Comparison of ENCODE assay signal across 8 cellular contexts in genomic region chr5:102295534-102296228, GRCh38. TPM values are rescaled to one million over a fixed set of nuclear protein-coding genes. Genes with fewer than 3 reads are reported as not detected.
DNase-seq lines count a peak whose midpoint lies in the region; ATAC-seq and TF ChIP-seq lines count a peak whose summit lies in the region.

No MANE protein-coding gene starts in this region.

- H3K4me2 ChIP-seq in mammary epithelial cell (ENCODE audit: insufficient read depth, low read depth, low read length) = peak overlapping the region; percentile 86

- WGBS in mammary epithelial cell (ENCODE audit: low coverage, missing lambda C conversion rate) = 15% methylated on average over 24 of the region's 30 CpGs
- 3 to 7% methylated on average over 15 to 24 of the region's 30 CpGs for WGBS in mesodermal cell (ENCODE audit: insufficient coverage in 2 of 2), 2 experiments

- H3K9me3 ChIP-seq in mammary epithelial cell (replicated peaks; ENCODE audit: insufficient read depth, low read length) (no peaks in the 10 kb centered on the region), mesodermal cell (ENCODE audit: control insufficient read depth, low read length) (no peaks in the 10 kb centered on the region)

- H3K9ac ChIP-seq in mammary epithelial cell (ENCODE audit: insufficient read depth, low read length) = no peak overlapping the region

- no peaks in the 10 kb centered on the region for H3K36me3 Mint-ChIP-seq in stimulated activated naive CD8-positive, alpha-beta T cell treated with anti-CD3 and anti-CD28 coated beads, Interleukin-15, Interleukin-2, amounts not matched to agents 100 ng/mL and 50 ng/mL, for 24 hours (ENCODE audit: low read depth)
- H3K36me3 Mint-ChIP-seq in HFFc6 (ENCODE audit: low read depth) = no peaks in the 10 kb centered on the region

- TF ChIP-seq CTCF in mammary epithelial cell (conservative IDR thresholded peaks at IDR 0.05 in 1 of 2, IDR thresholded peaks at IDR 0.05 in 1 of 2; ENCODE audit: extremely low read depth in 1 of 2, insufficient read depth in 1 of 2, low read depth in 1 of 2, low read length in 2 of 2) (no peak), HFFc6 (IDR thresholded peaks at IDR 0.05) (no peak)

- no TSS peak for BruUV-seq in mammary epithelial cell (replicated peaks; lab: Mats Ljungman, UMichigan)

- H3K4me3 Mint-ChIP-seq in stimulated activated naive CD8-positive, alpha-beta T cell treated with anti-CD3 and anti-CD28 coated beads, Interleukin-15, Interleukin-2, amounts not matched to agents 100 ng/mL and 50 ng/mL, for 24 hours = peak overlapping the region; percentile 80
- no peak overlapping the region for H3K4me3 Mint-ChIP-seq in HFFc6

- intact Hi-C loops in mammary epithelial cell (cut with micrococcal nuclease) = no loop called here

- CTCF ChIA-PET in mammary epithelial cell (lab: Charles Lee; ENCODE audit: low non-redundant PET) = no interaction called here

- H3K36me3 ChIP-seq in mammary epithelial cell (ENCODE audit: insufficient read depth, low read length) = no peaks in the 10 kb centered on the region
- H3K36me3 ChIP-seq in mesodermal cell (ENCODE audit: control insufficient read depth, insufficient read depth, low read length) = no peaks in the 10 kb centered on the region

- peaks cover 11% of the 10 kb centered on the region for H3K27me3 Mint-ChIP-seq in stimulated activated naive CD8-positive, alpha-beta T cell treated with anti-CD3 and anti-CD28 coated beads, Interleukin-15, Interleukin-2, amounts not matched to agents 100 ng/mL and 50 ng/mL, for 24 hours
- H3K27me3 Mint-ChIP-seq in HFFc6 (ENCODE audit: insufficient read depth) = peaks cover 2% of the 10 kb centered on the region; the same call in 1 of the 2 replicates

- no peaks in the 10 kb centered on the region for H4K20me1 ChIP-seq in mammary epithelial cell (ENCODE audit: insufficient read depth, low read length)

- H3K4me1 ChIP-seq in mammary epithelial cell (ENCODE audit: insufficient read depth, low read length) (peaks cover 10% of the 10 kb centered on the region), mesodermal cell (ENCODE audit: control insufficient read depth, insufficient read depth, low read length, poor library complexity, severe bottlenecking) (no peaks in the 10 kb centered on the region)

- H3K4me1 Mint-ChIP-seq in stimulated activated naive CD8-positive, alpha-beta T cell treated with anti-CD3 and anti-CD28 coated beads, Interleukin-15, Interleukin-2, amounts not matched to agents 100 ng/mL and 50 ng/mL, for 24 hours (ENCODE audit: low read depth) = peaks cover 21% of the 10 kb centered on the region
- no peaks in the 10 kb centered on the region for H3K4me1 Mint-ChIP-seq in HFFc6 (ENCODE audit: low read depth)

- DNase-seq in stimulated activated naive CD8-positive, alpha-beta T cell treated with anti-CD3 and anti-CD28 coated beads, Interleukin-15, Interleukin-2, amounts not matched to agents 100 U/mL and 50 U/mL, for 24 hours = no peak
- no peak for DNase-seq in mammary epithelial cell
- DNase-seq in NCI-H1092 treated with DMSO at 0.1 percent for 48 hours (lab: John Stamatoyannopoulos, UW) = no peak
- DNase-seq in cerebellum (ENCODE audit: low spot score) = no peak
- no peak for DNase-seq in HFFc6

- no peaks in the 10 kb centered on the region for H3K9me3 Mint-ChIP-seq in stimulated activated naive CD8-positive, alpha-beta T cell treated with anti-CD3 and anti-CD28 coated beads, Interleukin-15, Interleukin-2, amounts not matched to agents 100 ng/mL and 50 ng/mL, for 24 hours
- H3K9me3 Mint-ChIP-seq in HFFc6 = peaks cover 9% of the 10 kb centered on the region; the same call in 1 of the 2 replicates

- H2AFZ ChIP-seq in mammary epithelial cell (ENCODE audit: low read depth, low read length) = peak overlapping the region; percentile 86

- no peak overlapping the region for H3K27ac Mint-ChIP-seq in stimulated activated naive CD8-positive, alpha-beta T cell treated with anti-CD3 and anti-CD28 coated beads, Interleukin-15, Interleukin-2, amounts not matched to agents 100 ng/mL and 50 ng/mL, for 24 hours
- no peak overlapping the region for H3K27ac Mint-ChIP-seq in HFFc6

- ATAC-seq in stimulated activated naive CD8-positive, alpha-beta T cell treated with anti-CD3 and anti-CD28 coated beads, Interleukin-15, Interleukin-2, amounts not matched to agents 100 U/mL and 50 U/mL, for 24 hours = no peak
- ATAC-seq in HG03457 (IDR thresholded peaks at IDR 0.05; ENCODE audit: unreplicated experiment) = peak; percentile 10

- H3K27me3 ChIP-seq in mammary epithelial cell (ENCODE audit: insufficient read depth, low read length) = peaks cover 2% of the 10 kb centered on the region

- H3K4me3 ChIP-seq in mammary epithelial cell (replicated peaks in 1 of 3; ENCODE audit: insufficient read depth in 1 of 3, low read depth in 2 of 3, low read length in 3 of 3) (peak overlapping the region in 2 of 3 experiments; percentile 32 to 41), mesodermal cell (ENCODE audit: extremely low read depth, insufficient read depth, low read length, poor library complexity, severe bottlenecking) (peak overlapping the region; percentile 44)

- no peaks in the 10 kb centered on the region for H3K79me2 ChIP-seq in mammary epithelial cell (ENCODE audit: insufficient read depth, low read length)

- dilution Hi-C loops in mammary epithelial cell (cut with HindIII; ENCODE audit: low sequenced_read_pairs) = no loop called here

- in situ Hi-C loops in mammary epithelial cell (cut with MboI; ENCODE audit: low sequenced_read_pairs in 2 of 2) = no loop called here

- H3K27ac ChIP-seq in mammary epithelial cell (ENCODE audit: insufficient read depth, low read depth, low read length) = no peak overlapping the region
- H3K27ac ChIP-seq in mesodermal cell (ENCODE audit: low read depth, low read length, severe bottlenecking) = no peak overlapping the region

RNA-seq across cellular contexts. Expression of gene SLCO4C1, which starts 0.4 kb away (rescaled TPM):
- under 1 TPM; 0.07 to 0.33 TPM for total RNA-seq in mammary epithelial cell
- polyA plus RNA-seq in mammary epithelial cell = 0.03 TPM
- not detected for polyA minus RNA-seq in mammary epithelial cell
- 1.6 TPM for polyA plus RNA-seq in mesodermal cell (2013, experiment 1 of 2)
- 2.1 TPM for polyA plus RNA-seq in mesodermal cell (2013, experiment 2 of 2)
- 0.45 TPM for total RNA-seq in cerebellum
- total RNA-seq in HFFc6 (2021; fragmentation: NEBNext Ultra II Directional; extraction: Animal tissue kit (Norgen Biotek cat#: 25700)) = not detected
